Comparison of ENCODE assay signal across 25 cellular contexts in the genomic region with DNA sequence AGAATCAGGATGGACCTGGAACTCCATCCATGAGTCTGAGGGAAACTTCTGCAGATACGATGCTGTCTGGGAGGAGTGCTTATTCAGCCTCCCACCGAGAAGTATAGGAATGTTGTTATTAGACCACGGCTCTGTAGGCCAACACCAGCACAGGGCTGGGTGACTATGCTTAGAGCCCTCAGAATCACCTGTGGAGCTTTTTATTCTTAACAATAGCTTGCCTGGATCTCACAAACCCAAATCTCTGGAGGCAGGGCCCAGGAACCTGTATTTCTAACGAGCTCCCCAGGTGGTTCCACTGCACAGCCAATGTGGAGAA. TPM values are rescaled to one million over a fixed set of nuclear protein-coding genes. Genes with fewer than 3 reads are reported as not detected.
DNase-seq lines count a peak whose midpoint lies in the region; ATAC-seq and TF ChIP-seq lines count a peak whose summit lies in the region.
"Had no signal": no experiment of that assay in that cellular context is flagged by ENCODE, and none has a peak within 500 bp of the region (broad histone marks: within the 10 kb centered on the region; RNA-seq: fewer than 3 reads in every experiment).

No MANE protein-coding gene starts in this region.

- CTCF ChIA-PET in Panc1 (lab: Charles Lee) (interaction anchor here (0.5 kb wide), 1 partner anchor 107 kb away, joined by 3 read pairs; no protein-coding TSS in a partner anchor), OCI-LY7 (lab: Charles Lee; ENCODE audit: unreplicated experiment) (no interaction called here)

- H3K4me3 ChIP-seq in Panc1 (ENCODE audit: low read depth in 2 of 2, low read length in 2 of 2) (no peak overlapping the region), colonic mucosa (no peak overlapping the region), osteoblast (ENCODE audit: insufficient read depth, low read length) (no peak overlapping the region), OCI-LY7 (ENCODE audit: low read depth, low read length, poor library complexity, severe bottlenecking) (no peak overlapping the region)
- H3K4me3 ChIP-seq: A549, gastroesophageal sphincter, neural progenitor cell, right atrium auricular region had no signal

- peak overlapping the region; percentile 38 for H2AFZ ChIP-seq in osteoblast (ENCODE audit: low read length)
- no peak overlapping the region for H2AFZ ChIP-seq in OCI-LY7 (ENCODE audit: low read length)
- H2AFZ ChIP-seq: neural progenitor cell had no signal

- POLR2A ChIA-PET in Panc1 (lab: Charles Lee) (no interaction called here), OCI-LY7 (lab: Charles Lee) (no interaction called here)

- intact Hi-C loops in Panc1 (cut with micrococcal nuclease; ENCODE audit: unreplicated experiment) (no loop called here), colonic mucosa (cut with DNase I) (no loop called here), OCI-LY7 (cut with micrococcal nuclease; ENCODE audit: unreplicated experiment) (no loop called here)

- peak; percentile 44 for DNase-seq in Daoy (ENCODE audit: low read depth)
- DNase-seq in Panc1 (ENCODE audit: low read depth, low spot score): no peak
- no peak for DNase-seq in colonic mucosa
- DNase-seq in osteoblast (ENCODE audit: insufficient read length, low spot score, missing footprints): no peak
- no peak for DNase-seq in OCI-LY7 (ENCODE audit: low spot score)
- DNase-seq: activated CD4-positive, alpha-beta memory T cell treated with anti-CD3 and anti-CD28 coated beads, Interleukin-2, amount 10 ng/mL, durations not matched to agents 7 days and 5 days; activated CD8-positive, alpha-beta memory T cell treated with anti-CD3 and anti-CD28 coated beads, Interleukin-2, amount 50 U/mL, for 4 hours; activated naive CD4-positive, alpha-beta T cell treated with anti-CD3 and anti-CD28 coated beads for 36 hours; CD4-positive, CD25-positive, alpha-beta regulatory T cell; effector CD4-positive, alpha-beta T cell; hippocampal formation; NCI-H1092; NCI-H1694; NCI-H446 treated with DMSO at 0.1 percent for 48 hours; NCI-H774; posterior cingulate gyrus; stimulated activated naive CD4-positive, alpha-beta T cell had no signal

- H3K27ac ChIP-seq in Panc1 (ENCODE audit: low read length) (peak overlapping the region; percentile 99; the same call in 1 of the 2 replicates), colonic mucosa (peak overlapping the region; percentile 51), osteoblast (ENCODE audit: low read depth, low read length) (no peak overlapping the region), OCI-LY7 (ENCODE audit: low read depth, low read length, poor library complexity, severe bottlenecking) (no peak overlapping the region)
- H3K27ac ChIP-seq: A549, gastroesophageal sphincter, neural progenitor cell, right atrium auricular region had no signal

- H3K4me1 ChIP-seq in Panc1 (ENCODE audit: control insufficient read depth, insufficient read depth, low read length) (no peaks in the 10 kb centered on the region; the same call in 1 of the 2 replicates), colonic mucosa (no peaks in the 10 kb centered on the region), osteoblast (ENCODE audit: insufficient read depth, low read length) (peaks cover 16% of the 10 kb centered on the region), OCI-LY7 (ENCODE audit: insufficient read depth, low read length, poor library complexity, severe bottlenecking) (no peaks in the 10 kb centered on the region)
- H3K4me1 ChIP-seq: right atrium auricular region had no signal

- TF ChIP-seq CTCF in Panc1 (IDR thresholded peaks at IDR 0.05) (no peak), colonic mucosa (IDR thresholded peaks at IDR 0.05) (no peak), osteoblast (IDR thresholded peaks at IDR 0.05; ENCODE audit: extremely low read depth, low read depth, low read length) (no peak), OCI-LY7 (conservative IDR thresholded peaks at IDR 0.05; ENCODE audit: low read length) (no peak)

- ATAC-seq in Panc1 (no peak), HG02884 (IDR thresholded peaks at IDR 0.05; ENCODE audit: unreplicated experiment) (no peak), HG03045 (IDR thresholded peaks at IDR 0.05; ENCODE audit: unreplicated experiment) (no peak), GM21447 (IDR thresholded peaks at IDR 0.05; ENCODE audit: unreplicated experiment) (no peak)
- ATAC-seq: A549; activated CD4-positive, CD25-positive, alpha-beta regulatory T cell treated with anti-CD3 and anti-CD28 coated beads, Interleukin-2, amount 50 U/mL, for 24 hours; gastroesophageal sphincter had no signal

- H3K36me3 ChIP-seq in Panc1 (ENCODE audit: control insufficient read depth, insufficient read depth, low read length) (no peaks in the 10 kb centered on the region), colonic mucosa (no peaks in the 10 kb centered on the region), osteoblast (ENCODE audit: insufficient read depth, low read length) (no peaks in the 10 kb centered on the region), OCI-LY7 (ENCODE audit: insufficient read depth, low read length) (no peaks in the 10 kb centered on the region)
- H3K36me3 ChIP-seq: gastroesophageal sphincter, neural progenitor cell, right atrium auricular region had no signal

- H3K79me2 ChIP-seq in osteoblast (ENCODE audit: insufficient read depth, low read length) (no peaks in the 10 kb centered on the region), OCI-LY7 (ENCODE audit: insufficient read depth, low read depth, low read length) (no peaks in the 10 kb centered on the region)

- BruUV-seq in Panc1 (replicated peaks; lab: Mats Ljungman, UMichigan): no TSS peak
- BruUV-seq in OCI-LY7 (replicated peaks; lab: Mats Ljungman, UMichigan): no TSS peak

- H3K9me3 ChIP-seq in Panc1 (ENCODE audit: control insufficient read depth, insufficient read depth, low read depth, low read length): no peaks in the 10 kb centered on the region; the same call in 1 of the 2 replicates
- no peaks in the 10 kb centered on the region for H3K9me3 ChIP-seq in colonic mucosa
- no peaks in the 10 kb centered on the region for H3K9me3 ChIP-seq in osteoblast (ENCODE audit: low read depth, low read length)
- H3K9me3 ChIP-seq in OCI-LY7 (ENCODE audit: low read length): no peaks in the 10 kb centered on the region
- H3K9me3 ChIP-seq: A549, gastroesophageal sphincter, right atrium auricular region had no signal

- no peaks in the 10 kb centered on the region for H3K9me2 ChIP-seq in OCI-LY7 (ENCODE audit: insufficient read depth, low read length)

- H3K9ac ChIP-seq in colonic mucosa (ENCODE audit: low read depth in 2 of 2, low read length in 2 of 2): no peak overlapping the region
- H3K9ac ChIP-seq: neural progenitor cell had no signal

- in situ Hi-C loops in Panc1 (cut with HindIII; ENCODE audit: low pct_unique_long_range_greater_than_20kb, low sequenced_read_pairs): no loop called here

- no peak overlapping the region for H3K4me2 ChIP-seq in osteoblast (ENCODE audit: insufficient read depth, low read length)
- no peak overlapping the region for H3K4me2 ChIP-seq in OCI-LY7 (ENCODE audit: low read length)
- H3K4me2 ChIP-seq: A549, neural progenitor cell had no signal

- H4K20me1 ChIP-seq in osteoblast (ENCODE audit: insufficient read depth, low read length) (no peaks in the 10 kb centered on the region), OCI-LY7 (ENCODE audit: insufficient read depth, low read length) (no peaks in the 10 kb centered on the region)

- H3K27me3 ChIP-seq in Panc1 (ENCODE audit: control insufficient read depth, insufficient read depth, low read length): no peaks in the 10 kb centered on the region
- no peaks in the 10 kb centered on the region for H3K27me3 ChIP-seq in colonic mucosa
- no peaks in the 10 kb centered on the region for H3K27me3 ChIP-seq in osteoblast (ENCODE audit: insufficient read depth, low read length)
- H3K27me3 ChIP-seq: gastroesophageal sphincter, neural progenitor cell, right atrium auricular region had no signal

RNA-seq across cellular contexts. Expression of a gene that starts 55.6 kb away (rescaled TPM):
- total RNA-seq in Daoy (2014; rRNA removed; shearing (Covaris generic)): 4.7 and 5.0 TPM in 2 replicates
- total RNA-seq in Panc1 (2021; ENCODE audit: unreplicated experiment) (22.7 TPM), colonic mucosa (10 to 100 TPM; 18.8 to 27.2 TPM), osteoblast (88.4 and 94.1 TPM in 2 replicates), OCI-LY7 (2022) (56.5 and 56.7 TPM in 2 replicates)
- 7.6 TPM for polyA plus RNA-seq in Panc1 (2012; ENCODE audit: insufficient read length)
- 38.0 and 43.6 TPM in 2 replicates for total RNA-seq in OCI-LY7 (2014; rRNA removed; shearing (Covaris generic))

Comparison
In these comparisons a context has a peak if more than half of its experiments do, and no peak if none do; other contexts are left out.
1. H3K27ac ChIP-seq: peak in Panc1 (single experiment) and colonic mucosa (single experiment); none in osteoblast (single experiment) and OCI-LY7 (single experiment).